8 cellular contexts compared by ENCODE assay signal in genomic region chr3:98733778-98734281, GRCh38. TPM values are rescaled to one million over a fixed set of nuclear protein-coding genes. Genes with fewer than 3 reads are reported as not detected.
A peak's percentile ranks its signal among the peaks of the same experiment; 100 is the strongest.
DNase-seq lines count a peak whose midpoint lies in the region; ATAC-seq and TF ChIP-seq lines count a peak whose summit lies in the region.

No MANE protein-coding gene starts in this region.

- peaks cover 2% of the 10 kb centered on the region for H3K27me3 Mint-ChIP-seq in nephron progenitor cell (ENCODE audit: low read depth, poor library complexity)

- ATAC-seq in GM19351 (IDR thresholded peaks at IDR 0.05; ENCODE audit: unreplicated experiment) (peak; percentile 39), GM18867 (IDR thresholded peaks at IDR 0.05; ENCODE audit: unreplicated experiment) (no peak), HG03095 (IDR thresholded peaks at IDR 0.05; ENCODE audit: unreplicated experiment) (no peak)

- peak; percentile 52 for DNase-seq in Ammon's horn (ENCODE audit: low spot score)
- peak; percentile 9 for DNase-seq in RWPE1 (ENCODE audit: low spot score)
- DNase-seq in epithelial cell of proximal tubule (ENCODE audit: low read depth): no peak
- peak; percentile 54 for DNase-seq in nephron progenitor cell
- DNase-seq in Kasumi-1 (lab: John Stamatoyannopoulos, UW): no peak

- peaks cover 64% of the 10 kb centered on the region for H3K4me1 Mint-ChIP-seq in nephron progenitor cell

- peaks cover 23% of the 10 kb centered on the region for H3K36me3 Mint-ChIP-seq in nephron progenitor cell (ENCODE audit: low read depth)

- peak overlapping the region; percentile 93 for H3K4me3 Mint-ChIP-seq in nephron progenitor cell

- CTCF ChIA-PET in RWPE1 (lab: Yijun Ruan, JAX): interaction anchor here (0.6 kb wide), 1 partner anchor 190 kb away, joined by 3 read pairs; no protein-coding TSS in a partner anchor

- POLR2A ChIA-PET in RWPE1 (lab: Yijun Ruan, JAX; ENCODE audit: low non-redundant PET): no interaction called here

- no peak overlapping the region for H3K27ac ChIP-seq in RWPE1

- peak overlapping the region; percentile 87 for H3K4me3 ChIP-seq in epithelial cell of proximal tubule (ENCODE audit: low read depth, low read length)

- TF ChIP-seq CTCF in RWPE1 (conservative IDR thresholded peaks at IDR 0.05; ENCODE audit: low read depth) (no peak), epithelial cell of proximal tubule (conservative IDR thresholded peaks at IDR 0.05; ENCODE audit: low read depth, low read length) (no peak), nephron progenitor cell (IDR thresholded peaks at IDR 0.05) (no peak)

- H3K27ac Mint-ChIP-seq in nephron progenitor cell: peak overlapping the region; percentile 64

- H3K9me3 Mint-ChIP-seq in nephron progenitor cell: peaks cover 3% of the 10 kb centered on the region

RNA-seq across cellular contexts. Expression of gene ST3GAL6, which starts 29.3 kb away (rescaled TPM):
- 1.8 and 3.9 TPM in 2 replicates for total RNA-seq in epithelial cell of proximal tubule

Comparison
In these comparisons a context has a peak if more than half of its experiments do, and no peak if none do; other contexts are left out.
1. DNase-seq: peak in Ammon's horn (single experiment), RWPE1 (single experiment) and nephron progenitor cell (single experiment); none in epithelial cell of proximal tubule (single experiment) and Kasumi-1 (0 of 2).